In the genomic region with DNA sequence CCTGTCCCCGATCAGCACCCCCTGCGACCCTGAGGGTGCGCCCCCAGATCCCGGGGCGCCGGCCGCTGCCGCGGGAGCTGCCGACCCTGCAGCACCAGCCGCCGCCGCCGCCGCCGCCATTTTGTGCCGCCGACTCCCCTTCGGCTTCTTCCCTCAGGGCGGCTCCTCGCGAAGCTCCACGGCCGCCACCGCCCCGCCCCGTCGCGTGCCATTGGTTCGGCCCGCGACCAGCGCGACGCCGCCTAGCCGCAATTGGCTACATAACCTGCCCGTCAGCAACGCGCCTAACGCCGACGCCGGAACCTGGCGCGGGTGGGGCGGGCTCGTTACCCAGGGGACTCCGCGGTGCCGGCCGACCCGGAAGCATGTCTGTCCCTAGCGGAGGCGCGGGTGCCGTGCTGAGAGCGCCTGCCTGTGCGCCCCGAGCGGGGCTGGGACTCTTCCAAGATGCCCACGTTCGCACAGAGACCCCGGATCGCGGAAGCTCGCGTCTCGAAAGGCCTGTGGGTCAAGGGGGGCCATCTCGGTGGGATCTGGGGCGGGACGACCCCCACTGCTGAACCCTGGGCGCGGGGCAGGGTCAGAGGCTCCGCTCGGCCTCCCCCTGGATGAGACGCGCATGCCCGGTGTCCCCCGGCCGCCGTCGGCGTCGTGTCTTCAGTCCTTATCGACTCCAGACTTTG, we compare ENCODE assay signal across 8 cellular contexts. TPM values are rescaled to one million over a fixed set of nuclear protein-coding genes. Genes with fewer than 3 reads are reported as not detected.
DNase-seq lines count a peak whose midpoint lies in the region; TF ChIP-seq lines count a peak whose summit lies in the region.

A gene (minus strand): TSS at position 149 of the 683 bp plus-strand sequence. CDS start 29 bp downstream, at position 120.

- H3K4me1 ChIP-seq in HAP-1 (peaks cover 13% of the 10 kb centered on the region), stomach smooth muscle (ENCODE audit: control insufficient read depth, insufficient read depth, low read length) (peaks cover 38% of the 10 kb centered on the region)

- peak within 1 kb of the TSS; percentile 99 for H3K4me3 ChIP-seq in HAP-1
- peak within 1 kb of the TSS; percentile 93 for H3K4me3 ChIP-seq in MG63
- peak within 1 kb of the TSS; percentile 98 for H3K4me3 ChIP-seq in fibroblast of villous mesenchyme (ENCODE audit: low read depth, low read length)
- peak within 1 kb of the TSS; percentile 91 to 93 for H3K4me3 ChIP-seq in stomach smooth muscle (ENCODE audit: low read length in 2 of 2)

- H3K4me3 Mint-ChIP-seq in neural crest cell: peak within 1 kb of the TSS; percentile 98

- peak within 1 kb of the TSS; percentile 89 for H3K27ac Mint-ChIP-seq in neural crest cell (ENCODE audit: unreplicated experiment)

- H3K36me3 ChIP-seq in HAP-1 (replicated peaks): peaks cover 85% of the 10 kb centered on the region
- peaks cover 81% of the 10 kb centered on the region for H3K36me3 ChIP-seq in MG63
- H3K36me3 ChIP-seq in stomach smooth muscle (ENCODE audit: control insufficient read depth in 2 of 2, insufficient read depth in 2 of 2, low read length in 2 of 2): peaks cover 34 to 39% of the 10 kb centered on the region in 2 donors

- peak within 1 kb of the TSS; percentile 76 for H3K27ac ChIP-seq in stomach smooth muscle (ENCODE audit: low read length)

- TF ChIP-seq CTCF in fibroblast of villous mesenchyme (IDR thresholded peaks at IDR 0.05; ENCODE audit: insufficient read depth, low read depth, low read length) (peak; percentile 56), neural crest cell (conservative IDR thresholded peaks at IDR 0.05) (peak; percentile 67)

- DNase-seq in GDM1 (lab: John Stamatoyannopoulos, UW): peak; percentile 99
- DNase-seq in HAP-1 (ENCODE audit: low spot score in 2 of 2): peak; percentile 96 to 99
- peak; percentile 99 for DNase-seq in MG63
- peak; percentile 90 for DNase-seq in SHP77 treated with DMSO at 0.1 percent for 48 hours (lab: John Stamatoyannopoulos, UW)
- DNase-seq in activated gamma-delta T cell (lab: John Stamatoyannopoulos, UW): peak; percentile 99
- DNase-seq in fibroblast of villous mesenchyme (ENCODE audit: low read depth): peak; percentile 98
- DNase-seq in neural crest cell (ENCODE audit: low read depth, low spot score): peak; percentile 98

- peaks cover 3% of the 10 kb centered on the region for H3K27me3 Mint-ChIP-seq in neural crest cell (ENCODE audit: low read depth)

- H3K27me3 ChIP-seq in HAP-1 (ENCODE audit: low read depth) (no peaks in the 10 kb centered on the region), MG63 (no peaks in the 10 kb centered on the region), stomach smooth muscle (ENCODE audit: control insufficient read depth in 1 of 2, insufficient read depth in 2 of 2, low read length in 2 of 2) (no peaks in the 10 kb centered on the region)

- in situ Hi-C loops in HAP-1 (cut with MboI; ENCODE audit: low sequenced_read_pairs): loop anchor here (10.0 kb wide), 1 partner anchor 95 kb away; no protein-coding TSS in a partner anchor

- no peaks in the 10 kb centered on the region for H3K9me3 ChIP-seq in HAP-1
- H3K9me3 ChIP-seq in MG63: no peaks in the 10 kb centered on the region
- H3K9me3 ChIP-seq in stomach smooth muscle (ENCODE audit: control insufficient read depth in 2 of 2, low read length in 2 of 2): no peaks in the 10 kb centered on the region

- no peaks in the 10 kb centered on the region for H3K9me3 Mint-ChIP-seq in neural crest cell

- H3K4me1 Mint-ChIP-seq in neural crest cell: peaks cover 33% of the 10 kb centered on the region

- peaks cover 24% of the 10 kb centered on the region for H3K36me3 Mint-ChIP-seq in neural crest cell (ENCODE audit: low read depth)

- peak within 1 kb of the TSS; percentile 90 to 91 for H3K9ac ChIP-seq in stomach smooth muscle (ENCODE audit: low read length in 2 of 2)

RNA-seq across cellular contexts. Expression of the gene that starts here (rescaled TPM):
- 45.1 and 47.9 TPM in 2 replicates for total RNA-seq in MG63 (2014; rRNA removed; shearing (Covaris generic); ENCODE audit: low replicate concordance)
- total RNA-seq in fibroblast of villous mesenchyme (94.7 and 130 TPM in 2 replicates), neural crest cell (249 and 261 TPM in 2 replicates)

Comparison
In these comparisons a context has a peak if more than half of its experiments do, and no peak if none do; other contexts are left out.
1. Peak in every context shown above with its lines: DNase-seq, H3K4me3 ChIP-seq and H3K27ac ChIP-seq.